9 cellular contexts compared by ENCODE assay signal in genomic region chr17:45145035-45145389, GRCh38. TPM values are rescaled to one million over a fixed set of nuclear protein-coding genes. Genes with fewer than 3 reads are reported as not detected.
DNase-seq lines count a peak whose midpoint lies in the region; ATAC-seq and TF ChIP-seq lines count a peak whose summit lies in the region.
"Had no signal": no experiment of that assay in that cellular context is flagged by ENCODE, and none has a peak within 500 bp of the region (broad histone marks: within the 10 kb centered on the region; RNA-seq: fewer than 3 reads in every experiment).

No MANE protein-coding gene starts in this region.

- H3K4me1 ChIP-seq in MM.1S (ENCODE audit: low read length): no peaks in the 10 kb centered on the region

- H3K27me3 ChIP-seq in MM.1S (replicated peaks; ENCODE audit: insufficient read depth, low read length): no peaks in the 10 kb centered on the region

- no peak overlapping the region for H3K4me3 ChIP-seq in MM.1S (ENCODE audit: low read length)
- H3K4me3 ChIP-seq: SK-N-MC had no signal

- H3F3A ChIP-seq in MM.1S (ENCODE audit: insufficient read depth, low read length): peaks cover 19% of the 10 kb centered on the region

- no peaks in the 10 kb centered on the region for H3K9me3 Mint-ChIP-seq in CD14-positive monocyte
- H3K9me3 Mint-ChIP-seq in progenitor cell of endocrine pancreas (ENCODE audit: low read depth): no peaks in the 10 kb centered on the region

- H3K27ac ChIP-seq in MM.1S (ENCODE audit: low read length): no peak overlapping the region
- H3K27ac ChIP-seq: SK-N-MC had no signal

- TF ChIP-seq CTCF in CD14-positive monocyte (IDR thresholded peaks at IDR 0.05) (no peak), progenitor cell of endocrine pancreas (IDR thresholded peaks at IDR 0.05; ENCODE audit: unreplicated experiment) (no peak), MM.1S (IDR thresholded peaks at IDR 0.05; ENCODE audit: low read length) (no peak)

- H3K9me3 ChIP-seq in T-helper 17 cell (ENCODE audit: control insufficient read depth, low read length, poor library complexity, severe bottlenecking): no peaks in the 10 kb centered on the region
- H3K9me3 ChIP-seq in MM.1S (replicated peaks; ENCODE audit: insufficient read depth, low read length): no peaks in the 10 kb centered on the region

- no peak overlapping the region for H2AFZ ChIP-seq in MM.1S (ENCODE audit: low read length)

- H3K36me3 Mint-ChIP-seq in CD14-positive monocyte (no peaks in the 10 kb centered on the region), T-helper 17 cell (ENCODE audit: low read depth) (peaks cover 4% of the 10 kb centered on the region), progenitor cell of endocrine pancreas (ENCODE audit: insufficient read depth) (peaks cover 3% of the 10 kb centered on the region)

- no peaks in the 10 kb centered on the region for H3K36me3 ChIP-seq in MM.1S (replicated peaks; ENCODE audit: insufficient read depth, low read length)

- DNase-seq in CD14-positive monocyte (ENCODE audit: low spot score) (no peak), T-helper 17 cell (no peak), left ventricle myocardium superior (peak; percentile 38), progenitor cell of endocrine pancreas (ENCODE audit: low spot score, unreplicated experiment) (no peak), mesenteric fat pad (ENCODE audit: low spot score) (no peak), MM.1S (no peak), NCI-H226 (no peak), HCEC 1CT (no peak)

- intact Hi-C loops in CD14-positive monocyte (cut with micrococcal nuclease) (loop anchor here in 1 of 2 donors (10.0 kb wide), 1 partner anchor 170 kb away; the partner anchor contains the start of gene MAP3K14), left ventricle myocardium superior (cut with micrococcal nuclease) (no loop called here)

- no peak overlapping the region for H3K9ac ChIP-seq in MM.1S (ENCODE audit: low read length)

- no peak overlapping the region for H3K4me2 ChIP-seq in MM.1S (ENCODE audit: low read depth, low read length)

- H3K4me1 Mint-ChIP-seq in CD14-positive monocyte (peaks cover 33% of the 10 kb centered on the region), T-helper 17 cell (peaks cover 36% of the 10 kb centered on the region), progenitor cell of endocrine pancreas (ENCODE audit: low read depth) (peaks cover 12% of the 10 kb centered on the region)

- H3K27ac Mint-ChIP-seq in CD14-positive monocyte (peak overlapping the region in 1 of 7 donors; percentile 52), T-helper 17 cell (peak overlapping the region; percentile 21), progenitor cell of endocrine pancreas (peak overlapping the region; percentile 45)

- H3K9me2 ChIP-seq in MM.1S (replicated peaks; ENCODE audit: insufficient read depth, low read length): no peaks in the 10 kb centered on the region

- ATAC-seq in T-helper 17 cell: no peak
- no peak for ATAC-seq in left ventricle myocardium superior

- no peaks in the 10 kb centered on the region for H4K20me1 ChIP-seq in MM.1S (ENCODE audit: insufficient read depth, low read length)

- peak overlapping the region; percentile 68 to 86 for H3K4me3 Mint-ChIP-seq in CD14-positive monocyte
- peak overlapping the region; percentile 72 for H3K4me3 Mint-ChIP-seq in T-helper 17 cell
- no peak overlapping the region for H3K4me3 Mint-ChIP-seq in progenitor cell of endocrine pancreas (ENCODE audit: low read depth)

- H3K27me3 Mint-ChIP-seq in CD14-positive monocyte (ENCODE audit: low read depth in 3 of 3) (peaks cover 0 to 2% (median 0%) of the 10 kb centered on the region in 3 donors), T-helper 17 cell (peaks cover 5% of the 10 kb centered on the region), progenitor cell of endocrine pancreas (no peaks in the 10 kb centered on the region)

- peaks cover 14% of the 10 kb centered on the region for H3K79me2 ChIP-seq in MM.1S (ENCODE audit: low read length)

RNA-seq across cellular contexts. Expression of gene HEXIM1, which starts 3.3 kb away (rescaled TPM):
- 1 to 10 TPM; 2.2 to 2.5 TPM for polyA plus RNA-seq in CD14-positive monocyte
- total RNA-seq in T-helper 17 cell (10 to 100 TPM; 52.4 to 71.8 TPM), left ventricle myocardium superior (35.1 TPM), progenitor cell of endocrine pancreas (32.9 and 33.3 TPM in 2 replicates), mesenteric fat pad (42.1 TPM)

RNA-seq across cellular contexts. Expression of gene ACBD4, which starts 9.5 kb away (rescaled TPM):
- polyA plus RNA-seq in CD14-positive monocyte: 1 to 10 TPM; 4.8 to 6.2 TPM
- 10 to 100 TPM; 13.6 to 18.9 TPM for total RNA-seq in T-helper 17 cell
- total RNA-seq in left ventricle myocardium superior: 7.7 TPM
- total RNA-seq in progenitor cell of endocrine pancreas: 14.1 and 15.7 TPM in 2 replicates
- total RNA-seq in mesenteric fat pad: 10.9 TPM

RNA-seq across cellular contexts. Expression of gene PLCD3, which starts 12.7 kb away (rescaled TPM):
- 1 to 10 TPM in 1 of 2 donors, under 1 TPM in 1; 0.97 to 2.5 TPM for polyA plus RNA-seq in CD14-positive monocyte
- 1 to 10 TPM; 3.7 to 5.0 TPM for total RNA-seq in T-helper 17 cell
- 281 TPM for total RNA-seq in left ventricle myocardium superior
- total RNA-seq in progenitor cell of endocrine pancreas: 23.4 and 26.7 TPM in 2 replicates
- total RNA-seq in mesenteric fat pad: 64.2 TPM

RNA-seq across cellular contexts. Expression of gene HEXIM2, which starts 16.7 kb away (rescaled TPM):
- 1 to 10 TPM; 2.5 to 2.9 TPM for polyA plus RNA-seq in CD14-positive monocyte
- 10 to 100 TPM in 1 of 2 donors, 1 to 10 TPM in 1; 1.5 to 12.3 TPM for total RNA-seq in T-helper 17 cell
- 8.9 TPM for total RNA-seq in left ventricle myocardium superior
- total RNA-seq in progenitor cell of endocrine pancreas: 9.3 and 11.9 TPM in 2 replicates
- total RNA-seq in mesenteric fat pad: 5.1 TPM
